16 cellular contexts compared by ENCODE assay signal in genomic region chr10:133474833-133475734, GRCh38. TPM values are rescaled to one million over a fixed set of nuclear protein-coding genes. Genes with fewer than 3 reads are reported as not detected.
DNase-seq lines count a peak whose midpoint lies in the region; ATAC-seq and TF ChIP-seq lines count a peak whose summit lies in the region.
"Had no signal": no experiment of that assay in that cellular context is flagged by ENCODE, and none has a peak within 500 bp of the region (broad histone marks: within the 10 kb centered on the region; RNA-seq: fewer than 3 reads in every experiment).

No MANE protein-coding gene starts in this region.

- intact Hi-C loops in activated CD4-positive, alpha-beta T cell treated with anti-CD3 and anti-CD28 coated beads, Interleukin-2, amount 10 ng/mL, durations not matched to agents 24 days and 14 days (cut with micrococcal nuclease), result no loop called here
- intact Hi-C loops in aorta (cut with DNase I) (no loop called here), tibial artery (cut with DNase I; ENCODE audit: low total_unique reads) (no loop called here)

- H3K36me3 ChIP-seq in aorta (ENCODE audit: control insufficient read depth in 1 of 2, insufficient read depth in 2 of 2, low read length in 1 of 2) (no peaks in the 10 kb centered on the region), tibial artery (peaks cover 0 to 3% (median 0%) of the 10 kb centered on the region in 3 donors), tibial nerve (peaks cover 0 to 31% (median 0%) of the 10 kb centered on the region in 3 donors)
- H3K36me3 ChIP-seq: BLaER1, SJCRH30, spleen had no signal

- no peak overlapping the region for H3K27ac ChIP-seq in aorta (ENCODE audit: low read depth in 1 of 2, low read length in 2 of 2)
- H3K27ac ChIP-seq in tibial artery, result no peak overlapping the region
- no peak overlapping the region for H3K27ac ChIP-seq in tibial nerve
- H3K27ac ChIP-seq: BLaER1, epithelial cell of prostate, parathyroid adenoma, SJCRH30 had no signal

- no peak for TF ChIP-seq CTCF in tibial artery (IDR thresholded peaks at IDR 0.05)
- TF ChIP-seq CTCF in tibial nerve (IDR thresholded peaks at IDR 0.05), result no peak

- H3K36me3 Mint-ChIP-seq in activated CD4-positive, alpha-beta T cell treated with anti-CD3 and anti-CD28 coated beads, Interleukin-2, amount 10 ng/mL, durations not matched to agents 24 days and 14 days (ENCODE audit: low read depth), result no peaks in the 10 kb centered on the region
- H3K36me3 Mint-ChIP-seq in effector memory CD8-positive, alpha-beta T cell (ENCODE audit: insufficient read depth), result peaks cover 18% of the 10 kb centered on the region
- H3K36me3 Mint-ChIP-seq: type B pancreatic cell had no signal

- peaks cover 3% of the 10 kb centered on the region for H3K9me3 Mint-ChIP-seq in activated CD4-positive, alpha-beta T cell treated with anti-CD3 and anti-CD28 coated beads, Interleukin-2, amount 10 ng/mL, durations not matched to agents 24 days and 14 days
- no peaks in the 10 kb centered on the region for H3K9me3 Mint-ChIP-seq in effector memory CD8-positive, alpha-beta T cell

- no peak for TF ChIP-seq EP300 in tibial nerve (IDR thresholded peaks at IDR 0.05)

- H3K4me1 ChIP-seq in aorta (ENCODE audit: control insufficient read depth in 1 of 2, insufficient read depth in 2 of 2, low read length in 2 of 2) (no peaks in the 10 kb centered on the region), tibial artery (no peaks in the 10 kb centered on the region), tibial nerve (no peaks in the 10 kb centered on the region)
- H3K4me1 ChIP-seq: parathyroid adenoma, SJCRH30, spleen had no signal

- TF ChIP-seq POLR2A in tibial nerve (IDR thresholded peaks at IDR 0.05), result no peak

- H3K27me3 Mint-ChIP-seq in activated CD4-positive, alpha-beta T cell treated with anti-CD3 and anti-CD28 coated beads, Interleukin-2, amount 10 ng/mL, durations not matched to agents 24 days and 14 days, result no peaks in the 10 kb centered on the region
- no peaks in the 10 kb centered on the region for H3K27me3 Mint-ChIP-seq in effector memory CD8-positive, alpha-beta T cell
- H3K27me3 Mint-ChIP-seq: type B pancreatic cell had no signal

- peaks cover 18% of the 10 kb centered on the region for H3K4me1 Mint-ChIP-seq in activated CD4-positive, alpha-beta T cell treated with anti-CD3 and anti-CD28 coated beads, Interleukin-2, amount 10 ng/mL, durations not matched to agents 24 days and 14 days
- peaks cover 7 to 42% of the 10 kb centered on the region in 2 donors for H3K4me1 Mint-ChIP-seq in effector memory CD8-positive, alpha-beta T cell (ENCODE audit: low read depth in 2 of 2)

- no peak overlapping the region for H3K27ac Mint-ChIP-seq in activated CD4-positive, alpha-beta T cell treated with anti-CD3 and anti-CD28 coated beads, Interleukin-2, amount 10 ng/mL, durations not matched to agents 24 days and 14 days
- peak overlapping the region; percentile 86 to 91 for H3K27ac Mint-ChIP-seq in effector memory CD8-positive, alpha-beta T cell
- H3K27ac Mint-ChIP-seq: type B pancreatic cell had no signal

- H3K4me3 Mint-ChIP-seq in activated CD4-positive, alpha-beta T cell treated with anti-CD3 and anti-CD28 coated beads, Interleukin-2, amount 10 ng/mL, durations not matched to agents 24 days and 14 days, result no peak overlapping the region
- peak overlapping the region; percentile 48 to 79 for H3K4me3 Mint-ChIP-seq in effector memory CD8-positive, alpha-beta T cell
- H3K4me3 Mint-ChIP-seq: type B pancreatic cell had no signal

- H3K27me3 ChIP-seq in aorta (ENCODE audit: control insufficient read depth in 1 of 2, insufficient read depth in 2 of 2, low read length in 1 of 2), result no peaks in the 10 kb centered on the region
- H3K27me3 ChIP-seq in tibial artery, result no peaks in the 10 kb centered on the region
- no peaks in the 10 kb centered on the region for H3K27me3 ChIP-seq in tibial nerve
- H3K27me3 ChIP-seq: SJCRH30, spleen had no signal

- DNase-seq in stimulated activated CD4-positive, alpha-beta T cell treated with anti-CD3 and anti-CD28 coated beads, Interleukin-1b, Interleukin-23, amount 100 ng/mL, for 48 hours, result peak; percentile 25
- DNase-seq in stimulated activated CD4-positive, alpha-beta T cell treated with anti-CD3 and anti-CD28 coated beads, Interleukin-4, amount 100 ng/mL, for 1 hour, result no peak
- peak; percentile 57 for DNase-seq in activated CD4-positive, alpha-beta T cell treated with anti-CD3 and anti-CD28 coated beads, Interleukin-2, amount 10 ng/mL, durations not matched to agents 24 days and 14 days
- DNase-seq in effector memory CD8-positive, alpha-beta T cell, result peak in 2 of 3 experiments; percentile 56 to 62
- DNase-seq in aorta (no peak), EL (no peak), tibial artery (no peak), tibial nerve (ENCODE audit: low spot score in 2 of 2) (no peak)
- DNase-seq: glutamatergic neuron, SJCRH30, spleen had no signal

- H3K4me3 ChIP-seq in aorta (ENCODE audit: low read length in 2 of 2) (no peak overlapping the region), tibial artery (no peak overlapping the region), tibial nerve (no peak overlapping the region)
- H3K4me3 ChIP-seq: BLaER1, SJCRH30, spleen had no signal

- H3K9me3 ChIP-seq in aorta (ENCODE audit: control insufficient read depth, low read length) (no peaks in the 10 kb centered on the region), tibial artery (peaks cover 0 to 7% (median 0%) of the 10 kb centered on the region in 3 donors), tibial nerve (peaks cover 0 to 17% (median 1%) of the 10 kb centered on the region in 4 donors)
- H3K9me3 ChIP-seq: BLaER1, SJCRH30, spleen had no signal

- WGBS in aorta, 2 donors, result 88 to 89% methylated on average over 13 of the region's 13 CpGs
- 81 to 83% methylated on average over 10 to 12 of the region's 13 CpGs for WGBS in tibial nerve, 2 donors

- peak; percentile 93 for ATAC-seq in effector memory CD8-positive, alpha-beta T cell (replicated peaks)
- peak; percentile 19 for ATAC-seq in aorta (ENCODE audit: low FRiP score)

RNA-seq across cellular contexts. Expression of gene SCART1, which starts 21.3 kb away (rescaled TPM):
- total RNA-seq in activated CD4-positive, alpha-beta T cell treated with anti-CD3 and anti-CD28 coated beads, Interleukin-2, amount 10 ng/mL, durations not matched to agents 24 days and 14 days, result 0.76 and 0.77 TPM in 2 replicates
- total RNA-seq in aorta (1 to 10 TPM; 5.4 to 7.3 TPM), tibial nerve (1 to 10 TPM; 4.8 to 8.1 (median 6.1) TPM)
- polyA plus RNA-seq in aorta, result 1 to 10 TPM in 1 of 2 donors, not detected in 1; 2.4 TPM

RNA-seq across cellular contexts. Expression of gene SPRN, which starts 50.7 kb away (rescaled TPM):
- not detected in 2 replicates for total RNA-seq in activated CD4-positive, alpha-beta T cell treated with anti-CD3 and anti-CD28 coated beads, Interleukin-2, amount 10 ng/mL, durations not matched to agents 24 days and 14 days
- total RNA-seq in aorta (not detected), tibial nerve (not detected)
- polyA plus RNA-seq in aorta, result under 1 TPM in 1 of 2 donors, not detected in 1; 0.28 TPM
- total RNA-seq: mucosa of gallbladder, SJCRH30 had no signal

RNA-seq across cellular contexts. Expression of gene CYP2E1, which starts 52.1 kb away (rescaled TPM):
- total RNA-seq in activated CD4-positive, alpha-beta T cell treated with anti-CD3 and anti-CD28 coated beads, Interleukin-2, amount 10 ng/mL, durations not matched to agents 24 days and 14 days, result 0.33 and 0.40 TPM in 2 replicates
- 1 to 10 TPM; 3.4 to 4.6 TPM for total RNA-seq in aorta
- polyA plus RNA-seq in aorta, result 1 to 10 TPM in 1 of 2 donors, under 1 TPM in 1; 0.63 to 6.9 TPM
- 1 to 10 TPM in 2 of 4 donors, under 1 TPM in 2; 0.30 to 7.0 (median 0.82) TPM for total RNA-seq in tibial nerve

Comparison
In these comparisons a context has a peak if more than half of its experiments do, and no peak if none do; other contexts are left out.
1. DNase-seq: peak in stimulated activated CD4-positive, alpha-beta T cell treated with anti-CD3 and anti-CD28 coated beads, Interleukin-1b, Interleukin-23, amount 100 ng/mL, for 48 hours (single experiment), activated CD4-positive, alpha-beta T cell treated with anti-CD3 and anti-CD28 coated beads, Interleukin-2, amount 10 ng/mL, durations not matched to agents 24 days and 14 days (single experiment) and effector memory CD8-positive, alpha-beta T cell (2 of 3); none in stimulated activated CD4-positive, alpha-beta T cell treated with anti-CD3 and anti-CD28 coated beads, Interleukin-4, amount 100 ng/mL, for 1 hour (single experiment), aorta (0 of 2), EL (single experiment), tibial artery (0 of 2) and tibial nerve (0 of 2).